Comparison of ENCODE assay signal across 1 cellular context in the genomic region with DNA sequence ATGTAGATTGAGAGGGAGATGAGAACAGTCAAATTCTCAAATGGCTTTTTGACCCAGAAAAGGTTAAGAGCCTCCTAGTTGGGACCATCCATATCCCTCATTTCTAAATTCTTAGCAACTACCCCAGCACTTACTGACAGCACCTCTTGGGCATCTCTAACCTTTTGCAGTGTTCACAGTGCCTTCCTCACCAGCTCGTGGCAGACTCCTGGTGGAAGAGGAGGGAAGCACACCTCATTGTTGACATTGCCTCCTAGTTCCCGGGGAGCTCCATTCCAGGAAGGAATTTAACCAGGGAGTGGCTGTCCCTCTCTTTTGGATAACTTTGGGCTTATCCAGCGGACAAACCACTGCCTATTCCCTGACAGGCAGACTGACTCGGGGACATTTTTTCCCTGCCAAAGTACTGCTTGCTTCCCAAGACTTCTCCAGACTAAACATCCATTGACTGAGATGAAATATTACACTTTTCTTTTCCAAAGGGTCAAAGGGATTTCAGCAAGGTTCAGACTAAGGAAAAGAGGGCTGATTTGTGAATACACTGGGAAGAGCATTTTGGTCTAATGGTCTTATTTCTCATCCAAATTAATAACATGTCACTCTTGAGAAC.
TF ChIP-seq lines count a peak whose summit lies in the region.

No MANE protein-coding gene starts in this region.

TF ChIP-seq in IMR-90, 13 proteins besides CTCF, POLR2A, EP300 and RAD21 (continued from another document):
- TF ChIP-seq USF2 (IDR thresholded peaks at IDR 0.05; ENCODE audit: low read depth, low read length): no peak
- 0 out of 2 replicates have a peak, but pooled peaks have one; percentile 20 for TF ChIP-seq MXI1 (IDR thresholded peaks at IDR 0.05; ENCODE audit: borderline replicate concordance, low read depth, low read length)
- no peak for TF ChIP-seq CHD1 (IDR thresholded peaks at IDR 0.05; ENCODE audit: low read depth, low read length)
- 0 out of 2 replicates have a peak, but pooled peaks have one; percentile 23 for TF ChIP-seq MAZ (IDR thresholded peaks at IDR 0.05; ENCODE audit: borderline replicate concordance, low read depth, low read length)
- TF ChIP-seq RFX5 (IDR thresholded peaks at IDR 0.05; ENCODE audit: low read depth, low read length): no peak
- TF ChIP-seq ELK1 (IDR thresholded peaks at IDR 0.05; ENCODE audit: borderline replicate concordance, low read depth, low read length): no peak
- TF ChIP-seq SMC3 (IDR thresholded peaks at IDR 0.05; ENCODE audit: low read depth, low read length): peak; percentile 95
- TF ChIP-seq RCOR1 (IDR thresholded peaks at IDR 0.05; ENCODE audit: insufficient replicate concordance, low read length): no peak
- no peak for TF ChIP-seq BHLHE40 (IDR thresholded peaks at IDR 0.05; ENCODE audit: low read depth, low read length)
- TF ChIP-seq MAFK (IDR thresholded peaks at IDR 0.05; ENCODE audit: low read depth, low read length): no peak
TF ChIP-seq in IMR-90: peak in this region for 3.
